In genomic region chr9:37466037-37466709, GRCh38 we compare ENCODE assay signal across 8 cellular contexts. TPM values are rescaled to one million over a fixed set of nuclear protein-coding genes. Genes with fewer than 3 reads are reported as not detected.
A peak's percentile ranks its signal among the peaks of the same experiment; 100 is the strongest.
DNase-seq lines count a peak whose midpoint lies in the region; ATAC-seq, FAIRE-seq and TF ChIP-seq lines count a peak whose summit lies in the region.

No MANE protein-coding gene starts in this region.

- H3K9me3 ChIP-seq in Peyer's patch = no peaks in the 10 kb centered on the region
- H3K9me3 ChIP-seq in astrocyte (ENCODE audit: insufficient read depth, low read depth, low read length) = no peaks in the 10 kb centered on the region

- FAIRE-seq in astrocyte (lab: Jason Lieb, UNC) = no peak

- H3K27me3 Mint-ChIP-seq in astrocyte (ENCODE audit: low read depth, unreplicated experiment) = no peaks in the 10 kb centered on the region

- peak overlapping the region; percentile 99 for H3K4me3 Mint-ChIP-seq in astrocyte (ENCODE audit: unreplicated experiment)

- peak in 1 of 2 donors; percentile 59 for TF ChIP-seq POLR2A in Peyer's patch (IDR thresholded peaks at IDR 0.05)

- H3K79me2 ChIP-seq in astrocyte (ENCODE audit: insufficient read depth, low read length) = peaks cover 35% of the 10 kb centered on the region

- TF ChIP-seq CTCF in AG09309 (IDR thresholded peaks at IDR 0.05; ENCODE audit: control insufficient read depth, insufficient read depth, low read depth, low read length, missing control alignments) = no peak
- TF ChIP-seq CTCF in Peyer's patch (IDR thresholded peaks at IDR 0.05) = no peak
- no peak for TF ChIP-seq CTCF in astrocyte (IDR thresholded peaks at IDR 0.05; ENCODE audit: insufficient read depth, low read depth, low read length)

- H3K27ac ChIP-seq in Peyer's patch (peak overlapping the region; percentile 92 to 99 (median 98)), astrocyte (ENCODE audit: low read depth, low read length) (peak overlapping the region; percentile 92)

- H3K9me3 Mint-ChIP-seq in astrocyte (ENCODE audit: unreplicated experiment) = no peaks in the 10 kb centered on the region

- H3K27me3 ChIP-seq in Peyer's patch = no peaks in the 10 kb centered on the region
- H3K27me3 ChIP-seq in astrocyte (ENCODE audit: insufficient read depth, low read length) = no peaks in the 10 kb centered on the region

- H3K4me1 ChIP-seq in Peyer's patch = peaks cover 0 to 29% (median 0%) of the 10 kb centered on the region in 4 donors
- H3K4me1 ChIP-seq in astrocyte (ENCODE audit: insufficient read depth, low read length) = peaks cover 20% of the 10 kb centered on the region

- peak overlapping the region; percentile 95 for H3K27ac Mint-ChIP-seq in astrocyte (ENCODE audit: unreplicated experiment)

- H4K20me1 ChIP-seq in astrocyte (ENCODE audit: insufficient read depth, low read length) = peaks cover 27% of the 10 kb centered on the region

- H3K36me3 Mint-ChIP-seq in astrocyte (ENCODE audit: low read depth, unreplicated experiment) = no peaks in the 10 kb centered on the region

- ATAC-seq in GM18511 (IDR thresholded peaks at IDR 0.05; ENCODE audit: unreplicated experiment) (peak; percentile 14), HG03457 (IDR thresholded peaks at IDR 0.05; ENCODE audit: unreplicated experiment) (peak; percentile 5)

- H3K4me2 ChIP-seq in astrocyte (ENCODE audit: low read length) = peak overlapping the region; percentile 99

- DNase-seq in AG09309 (ENCODE audit: low read depth) = no peak
- peak; percentile 44 to 80 (median 65) for DNase-seq in Peyer's patch
- peak; percentile 68 for DNase-seq in astrocyte (ENCODE audit: low read depth)
- peak; percentile 31 to 73 for DNase-seq in hippocampal formation (lab: John Stamatoyannopoulos, UW)
- DNase-seq in pulmonary artery endothelial cell (ENCODE audit: low read depth, low spot score) = peak; percentile 44
- DNase-seq in OCI-M2 (lab: John Stamatoyannopoulos, UW; ENCODE audit: unreplicated experiment) = no peak

- peak overlapping the region; percentile 90 for H3K9ac ChIP-seq in astrocyte (ENCODE audit: low read length)

- peak overlapping the region; percentile 71 for H3K4me3 ChIP-seq in AG09309 (ENCODE audit: control insufficient read depth, low read depth, low read length)
- peak overlapping the region; percentile 74 to 91 (median 82) for H3K4me3 ChIP-seq in Peyer's patch
- H3K4me3 ChIP-seq in astrocyte (ENCODE audit: insufficient read depth, low read depth, low read length) = peak overlapping the region; percentile 84

- H3K36me3 ChIP-seq in Peyer's patch (no peaks in the 10 kb centered on the region), astrocyte (ENCODE audit: insufficient read depth, low read length) (no peaks in the 10 kb centered on the region)

- H2AFZ ChIP-seq in astrocyte (ENCODE audit: low read depth, low read length) = peak overlapping the region; percentile 95

- peaks cover 10% of the 10 kb centered on the region for H3K4me1 Mint-ChIP-seq in astrocyte (ENCODE audit: low read depth, unreplicated experiment)

RNA-seq across cellular contexts. Expression of gene ZBTB5, which starts 0.9 kb away (rescaled TPM):
- 10 to 100 TPM in 3 of 4 donors, 1 to 10 TPM in 1; 9.1 to 15.1 (median 12.8) TPM for total RNA-seq in Peyer's patch
- total RNA-seq in astrocyte = 11.3 and 12.3 TPM in 2 replicates
- total RNA-seq in pulmonary artery endothelial cell = 7.5 and 11.5 TPM in 2 replicates

RNA-seq across cellular contexts. Expression of gene POLR1E, which starts 19.6 kb away (rescaled TPM):
- 10 to 100 TPM in 1 of 4 donors, 1 to 10 TPM in 3; 4.0 to 21.5 (median 8.1) TPM for total RNA-seq in Peyer's patch
- 20.5 and 23.2 TPM in 2 replicates for total RNA-seq in astrocyte
- 32.0 and 37.7 TPM in 2 replicates for total RNA-seq in pulmonary artery endothelial cell

RNA-seq across cellular contexts. Expression of gene GRHPR, which starts 43.7 kb away (rescaled TPM):
- total RNA-seq in Peyer's patch (100 to 1,000 TPM in 3 of 4 donors, 10 to 100 TPM in 1; 99.0 to 141 (median 114) TPM), astrocyte (82.1 and 88.1 TPM in 2 replicates), pulmonary artery endothelial cell (133 and 135 TPM in 2 replicates)

Comparison
In these comparisons a context has a peak if more than half of its experiments do, and no peak if none do; other contexts are left out.
1. DNase-seq: peak in Peyer's patch (3 of 3), astrocyte (single experiment), hippocampal formation (2 of 2) and pulmonary artery endothelial cell (single experiment); none in AG09309 (single experiment) and OCI-M2 (single experiment).
2. Peak in every context shown above with its lines, with median percentiles within 50 percentile points of each other: H3K4me3 ChIP-seq.